Comparison of ENCODE assay signal across 6 cellular contexts in the genomic region with DNA sequence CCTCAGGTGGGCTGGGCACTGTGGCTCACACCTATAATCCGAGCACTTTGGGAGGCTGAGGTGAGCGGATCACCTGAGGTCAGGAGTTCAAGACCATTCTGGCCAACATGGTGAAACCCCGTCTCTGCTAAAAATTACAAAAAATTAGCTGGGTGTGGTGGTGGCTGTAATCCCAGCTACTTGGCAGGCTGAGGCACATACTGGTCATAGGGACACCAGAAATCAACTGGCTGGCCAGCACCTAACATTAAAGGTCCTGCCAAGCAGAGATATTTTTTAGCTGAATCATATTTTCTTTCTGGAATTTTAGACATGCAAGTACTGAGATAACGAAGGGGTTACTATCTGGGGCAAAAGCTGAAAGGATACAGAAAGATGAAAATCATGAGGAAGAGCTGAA. TPM values are rescaled to one million over a fixed set of nuclear protein-coding genes. Genes with fewer than 3 reads are reported as not detected.
"Had no signal": no experiment of that assay in that cellular context is flagged by ENCODE, and none has a peak within 500 bp of the region (broad histone marks: within the 10 kb centered on the region; RNA-seq: fewer than 3 reads in every experiment).

No MANE protein-coding gene starts in this region.

RNA-seq across cellular contexts. Expression of gene POTEE, which starts 27.9 kb away (rescaled TPM):
- total RNA-seq: ascending aorta, body of pancreas, cardiac septum, epithelial cell of proximal tubule, gastrocnemius medialis had no signal
- polyA plus RNA-seq: heart left ventricle had no signal
